Comparison of ENCODE assay signal across 8 cellular contexts in genomic region chr2:55232084-55232862, GRCh38. TPM values are rescaled to one million over a fixed set of nuclear protein-coding genes. Genes with fewer than 3 reads are reported as not detected.
DNase-seq lines count a peak whose midpoint lies in the region; TF ChIP-seq lines count a peak whose summit lies in the region.

TSS of gene CLHC1 (minus strand) at chr2:55232293. CDS start at chr2:55222411, 9,882 bp downstream.
TSS of gene RPS27A (plus strand) at chr2:55232688. CDS start at chr2:55232825, 137 bp downstream.

- peak within 1 kb of the TSS; percentile 83 for H3K27ac ChIP-seq in temporal lobe (ENCODE audit: low read depth, low read length)

- H3K4me1 Mint-ChIP-seq in activated naive CD4-positive, alpha-beta T cell treated with anti-CD3 and anti-CD28 coated beads, Interleukin-2, amount 10 ng/mL, durations not matched to agents 7 days and 5 days = peaks cover 70% of the 10 kb centered on the region

- H3K9me3 Mint-ChIP-seq in activated naive CD4-positive, alpha-beta T cell treated with anti-CD3 and anti-CD28 coated beads, Interleukin-2, amount 10 ng/mL, durations not matched to agents 7 days and 5 days = no peaks in the 10 kb centered on the region

- CTCF ChIA-PET in activated naive CD4-positive, alpha-beta T cell treated with anti-CD3 and anti-CD28 coated beads, Interleukin-2, amount 10 ng/mL, durations not matched to agents 7 days and 5 days (lab: Charles Lee) = no interaction called here

- no peaks in the 10 kb centered on the region for H3K27me3 Mint-ChIP-seq in activated naive CD4-positive, alpha-beta T cell treated with anti-CD3 and anti-CD28 coated beads, Interleukin-2, amount 10 ng/mL, durations not matched to agents 7 days and 5 days

- H3K36me3 Mint-ChIP-seq in activated naive CD4-positive, alpha-beta T cell treated with anti-CD3 and anti-CD28 coated beads, Interleukin-2, amount 10 ng/mL, durations not matched to agents 7 days and 5 days = peaks cover 60% of the 10 kb centered on the region

- DNase-seq in GM03348 (ENCODE audit: low spot score) = peak; percentile 93
- DNase-seq in HFF-Myc (ENCODE audit: extremely low read depth, low read depth) = peak; percentile 97
- DNase-seq in NAMALWA (ENCODE audit: low spot score) = peak; percentile 91
- peak; percentile 98 for DNase-seq in SK-N-DZ (ENCODE audit: low spot score)
- peak; percentile 94 for DNase-seq in activated naive CD4-positive, alpha-beta T cell treated with anti-CD3 and anti-CD28 coated beads, Interleukin-2, amount 10 ng/mL, durations not matched to agents 7 days and 5 days
- peak; percentile 97 for DNase-seq in glomerular endothelial cell (ENCODE audit: extremely low read depth, low read depth, low spot score)
- DNase-seq in occipital lobe (lab: John Stamatoyannopoulos, UW) = peak; percentile 77

- no peak for TF ChIP-seq CTCF in HFF-Myc (IDR thresholded peaks at IDR 0.05; ENCODE audit: low read depth, low read length, missing control alignments)

- H3K4me3 ChIP-seq in HFF-Myc (replicated peaks; ENCODE audit: low read depth, low read length) = peak within 1 kb of the TSS; percentile 86

- H3K27ac Mint-ChIP-seq in activated naive CD4-positive, alpha-beta T cell treated with anti-CD3 and anti-CD28 coated beads, Interleukin-2, amount 10 ng/mL, durations not matched to agents 7 days and 5 days = peak within 1 kb of the TSS; percentile 94

- H3K4me3 Mint-ChIP-seq in activated naive CD4-positive, alpha-beta T cell treated with anti-CD3 and anti-CD28 coated beads, Interleukin-2, amount 10 ng/mL, durations not matched to agents 7 days and 5 days = peak within 1 kb of the TSS; percentile 99

RNA-seq across cellular contexts. Expression of gene CLHC1, which starts in this region (rescaled TPM):
- 5.2 and 8.0 TPM in 2 replicates for polyA plus RNA-seq in SK-N-DZ (2014; cell fraction: cytosol; rRNA removed)
- polyA plus RNA-seq in SK-N-DZ (2014; cell fraction: nucleus; rRNA removed) = 18.1 and 20.3 TPM in 2 replicates
- total RNA-seq in glomerular endothelial cell (2.8 and 4.8 TPM in 2 replicates), occipital lobe (53.0 TPM), temporal lobe (41.6 TPM)

RNA-seq across cellular contexts. Expression of gene RPS27A, which starts in this region (rescaled TPM):
- polyA plus RNA-seq in SK-N-DZ (2014; cell fraction: cytosol; rRNA removed) = 1,352 and 1,971 TPM in 2 replicates
- 901 and 2,241 TPM in 2 replicates for polyA plus RNA-seq in SK-N-DZ (2014; cell fraction: nucleus; rRNA removed)
- total RNA-seq in glomerular endothelial cell (926 and 1,983 TPM in 2 replicates), occipital lobe (705 TPM), temporal lobe (632 TPM)

Comparison
In these comparisons a context has a peak if more than half of its experiments do, and no peak if none do; other contexts are left out.
1. Peak in every context shown above with its lines: DNase-seq, H3K4me3 ChIP-seq and H3K27ac ChIP-seq.